1 cellular context compared by ENCODE assay signal in genomic region chr7:28685660-28686417, GRCh38.
A peak's percentile ranks its signal among the peaks of the same experiment; 100 is the strongest.
TF ChIP-seq lines count a peak whose summit lies in the region.

No MANE protein-coding gene starts in this region.

TF ChIP-seq in GM12878, 131 proteins besides CTCF, POLR2A, EP300 and RAD21 (continued from another document and continues in another):
- TF ChIP-seq CREM (IDR thresholded peaks at IDR 0.05; ENCODE audit: low read depth) (peak; percentile 32; the same call in 1 of the 2 replicates), SIN3A (IDR thresholded peaks at IDR 0.05; ENCODE audit: low read depth, low read length) (no peak), NFXL1 (IDR thresholded peaks at IDR 0.05; ENCODE audit: borderline replicate concordance) (no peak), IKZF2 (IDR thresholded peaks at IDR 0.05) (peak; percentile 46 to 56; a peak in 2 of 4 replicates), CHD1 (IDR thresholded peaks at IDR 0.05; ENCODE audit: low read depth, low read length) (no peak), EED (IDR thresholded peaks at IDR 0.05; ENCODE audit: low read depth) (peak; percentile 91), NFYA (IDR thresholded peaks at IDR 0.05; ENCODE audit: borderline replicate concordance, low read depth, low read length) (no peak), LARP7 (IDR thresholded peaks at IDR 0.05) (no peak), TCF3 (IDR thresholded peaks at IDR 0.05; ENCODE audit: borderline replicate concordance, insufficient read depth, low read depth, low read length) (no peak), NFIC (IDR thresholded peaks at IDR 0.05; ENCODE audit: low read depth, low read length) (peak; percentile 25; the same call in 1 of the 2 replicates), WRNIP1 (IDR thresholded peaks at IDR 0.05; ENCODE audit: borderline replicate concordance, low read depth, low read length) (no peak), PML (IDR thresholded peaks at IDR 0.05; ENCODE audit: low read length) (no peak), ZSCAN29 (IDR thresholded peaks at IDR 0.05) (no peak), IRF3 (IDR thresholded peaks at IDR 0.05) (no peak), SPI1 (IDR thresholded peaks at IDR 0.05; ENCODE audit: borderline replicate concordance, insufficient read depth, low read depth, low read length) (peak; percentile 32; the same call in 1 of the 2 replicates), SMC3 (IDR thresholded peaks at IDR 0.05; ENCODE audit: borderline replicate concordance, low read length) (no peak), FOXM1 (IDR thresholded peaks at IDR 0.05; ENCODE audit: low read depth, low read length) (peak; percentile 59), TAF1 (IDR thresholded peaks at IDR 0.05; ENCODE audit: borderline replicate concordance, low read depth, low read length) (no peak), ZNF622 (IDR thresholded peaks at IDR 0.05) (no peak), GATAD2B (conservative IDR thresholded peaks at IDR 0.05; ENCODE audit: low read depth) (no peak), MEF2B (IDR thresholded peaks at IDR 0.05; ENCODE audit: partially characterized antibody, poor library complexity, severe bottlenecking) (no peak), SMARCA5 (IDR thresholded peaks at IDR 0.05) (peak; percentile 58; the same call in 1 of the 2 replicates), HSF1 (IDR thresholded peaks at IDR 0.05; ENCODE audit: low read depth, low read length) (no peak), RELB (IDR thresholded peaks at IDR 0.05; ENCODE audit: low read depth) (0 out of 2 replicates have a peak, but pooled peaks have one; percentile 29), USF2 (IDR thresholded peaks at IDR 0.05; ENCODE audit: borderline replicate concordance, low read depth, low read length) (no peak), KDM1A (IDR thresholded peaks at IDR 0.05; ENCODE audit: borderline replicate concordance) (no peak), NBN (IDR thresholded peaks at IDR 0.05) (peak; percentile 28), RCOR1 (conservative IDR thresholded peaks at IDR 0.05; ENCODE audit: low read depth, low read length) (no peak), RUNX3 (IDR thresholded peaks at IDR 0.05; ENCODE audit: low read length) (peak; percentile 45; the same call in 1 of the 2 replicates), PRDM15 (CRISPR knock-in tag; IDR thresholded peaks at IDR 0.05) (no peak), IKZF1 (conservative IDR thresholded peaks at IDR 0.05) (peak; percentile 25; the same call in 1 of the 2 replicates), CUX1 (IDR thresholded peaks at IDR 0.05; ENCODE audit: insufficient replicate concordance, low read depth, low read length) (no peak), POU2F2 (IDR thresholded peaks at IDR 0.05; ENCODE audit: borderline replicate concordance, low read depth, low read length) (no peak), SUPT20H (IDR thresholded peaks at IDR 0.05; ENCODE audit: borderline replicate concordance, control insufficient read depth, low read depth, low read length) (no peak), ATF2 (IDR thresholded peaks at IDR 0.05; ENCODE audit: low read length) (peak; percentile 86), STAT3 (IDR thresholded peaks at IDR 0.05; ENCODE audit: low read depth, low read length) (no peak), E4F1 (IDR thresholded peaks at IDR 0.05; ENCODE audit: borderline replicate concordance, partially characterized antibody) (no peak), POLR2AphosphoS2 (IDR thresholded peaks at IDR 0.05; ENCODE audit: low read depth, low read length) (no peak), IRF5 (IDR thresholded peaks at IDR 0.05; ENCODE audit: borderline replicate concordance) (no peak), MYB (IDR thresholded peaks at IDR 0.05; ENCODE audit: borderline replicate concordance, low read depth, low read length) (no peak), ETV6 (conservative IDR thresholded peaks at IDR 0.05 in 1 of 2, IDR thresholded peaks at IDR 0.05 in 1 of 2; ENCODE audit: borderline replicate concordance in 1 of 2, low read depth in 1 of 2) (0 out of 4 replicates have a peak, but pooled peaks of 1 of the 2 experiments have one; percentile 29), RB1 (IDR thresholded peaks at IDR 0.05; ENCODE audit: borderline replicate concordance) (no peak), CEBPB (IDR thresholded peaks at IDR 0.05; ENCODE audit: borderline replicate concordance in 1 of 2, low read depth in 2 of 2, low read length in 2 of 2) (peak in 1 of 2 experiments; percentile 4; a peak in 1 of 4 replicates), HDAC2 (IDR thresholded peaks at IDR 0.05) (no peak)
